8 cellular contexts compared by ENCODE assay signal in genomic region chr6:145929037-145929633, GRCh38. TPM values are rescaled to one million over a fixed set of nuclear protein-coding genes. Genes with fewer than 3 reads are reported as not detected.
DNase-seq lines count a peak whose midpoint lies in the region; ATAC-seq, FAIRE-seq and TF ChIP-seq lines count a peak whose summit lies in the region.

No MANE protein-coding gene starts in this region.

- no peaks in the 10 kb centered on the region for H3K27me3 Mint-ChIP-seq in activated T-cell treated with anti-CD3 and anti-CD28 coated beads, Interleukin-2, amount 50 U/mL, for 72 hours (ENCODE audit: low read depth)
- H3K27me3 Mint-ChIP-seq in activated CD8-positive, alpha-beta memory T cell treated with anti-CD3 and anti-CD28 coated beads, Interleukin-2, amount 10 ng/mL, durations not matched to agents 7 days and 5 days, result no peaks in the 10 kb centered on the region

- H3K4me1 Mint-ChIP-seq in activated T-cell treated with anti-CD3 and anti-CD28 coated beads, Interleukin-2, amount 50 U/mL, for 72 hours (ENCODE audit: low read depth), result no peaks in the 10 kb centered on the region
- no peaks in the 10 kb centered on the region for H3K4me1 Mint-ChIP-seq in activated CD8-positive, alpha-beta memory T cell treated with anti-CD3 and anti-CD28 coated beads, Interleukin-2, amount 10 ng/mL, durations not matched to agents 7 days and 5 days

- intact Hi-C loops in breast epithelium (cut with DNase I; ENCODE audit: low total_unique reads) (no loop called here), lower lobe of right lung (cut with DNase I) (no loop called here)

- no peak overlapping the region for H3K4me3 ChIP-seq in AG04450 (ENCODE audit: low read depth, low read length)
- no peak overlapping the region for H3K4me3 ChIP-seq in breast epithelium
- H3K4me3 ChIP-seq in lower lobe of right lung, result no peak overlapping the region

- FAIRE-seq in GM12892 (lab: Jason Lieb, UNC), result peak; percentile 68

- H3K27ac Mint-ChIP-seq in activated T-cell treated with anti-CD3 and anti-CD28 coated beads, Interleukin-2, amount 50 U/mL, for 72 hours, result no peak overlapping the region
- H3K27ac Mint-ChIP-seq in activated CD8-positive, alpha-beta memory T cell treated with anti-CD3 and anti-CD28 coated beads, Interleukin-2, amount 10 ng/mL, durations not matched to agents 7 days and 5 days, result no peak overlapping the region

- no peak for ATAC-seq in lower lobe of right lung
- ATAC-seq in activated T-cell treated with anti-CD3 and anti-CD28 coated beads, Interleukin-2, amount 50 U/mL, for 72 hours (replicated peaks in 1 of 2), result no peak
- ATAC-seq in activated CD8-positive, alpha-beta memory T cell treated with anti-CD3 and anti-CD28 coated beads, Interleukin-2, amount 10 ng/mL, durations not matched to agents 7 days and 5 days, result no peak

- DNase-seq in AG04450 (ENCODE audit: low read depth, low spot score) (peak; percentile 13), GM12892 (ENCODE audit: insufficient read length) (no peak), NCI-H2196 (lab: John Stamatoyannopoulos, UW; ENCODE audit: unreplicated experiment) (peak; percentile 36), breast epithelium (ENCODE audit: low spot score in 2 of 2) (no peak), lower lobe of right lung (no peak), GF-D8 (lab: John Stamatoyannopoulos, UW) (no peak)
- DNase-seq in activated T-cell treated with anti-CD3 and anti-CD28 coated beads, Interleukin-2, amount 50 U/mL, for 72 hours, result no peak
- DNase-seq in activated CD8-positive, alpha-beta memory T cell treated with anti-CD3 and anti-CD28 coated beads, Interleukin-2, amount 10 ng/mL, durations not matched to agents 7 days and 5 days, result no peak

- H3K36me3 ChIP-seq in breast epithelium (peaks cover 6% of the 10 kb centered on the region), lower lobe of right lung (peaks cover 69% of the 10 kb centered on the region)

- POLR2A ChIA-PET in AG04450 (lab: Yijun Ruan, JAX), result no interaction called here

- H3K9me3 ChIP-seq in AG04450 (ENCODE audit: control insufficient read depth, insufficient read depth, low read length) (no peaks in the 10 kb centered on the region), breast epithelium (no peaks in the 10 kb centered on the region), lower lobe of right lung (no peaks in the 10 kb centered on the region)

- CTCF ChIA-PET in AG04450 (lab: Charles Lee), result interaction anchor here (0.6 to 3.3 kb wide), 30 partner anchors 9 to 774 kb away, joined by 3 to 32 read pairs (median 4); partner anchors contain the start of genes EPM2A and GRM1
- CTCF ChIA-PET in activated CD8-positive, alpha-beta memory T cell treated with anti-CD3 and anti-CD28 coated beads, Interleukin-2, amount 10 ng/mL, durations not matched to agents 7 days and 5 days (lab: Charles Lee), result interaction anchor here (1.0 to 2.3 kb wide), 9 partner anchors 9 to 194 kb away, joined by 3 to 9 read pairs (median 3); partner anchors contain the start of genes FBXO30 and SHPRH

- peak; percentile 73 for TF ChIP-seq CTCF in AG04450 (IDR thresholded peaks at IDR 0.05; ENCODE audit: low read depth, low read length)
- peak; percentile 17 to 62 (median 45) for TF ChIP-seq CTCF in breast epithelium (IDR thresholded peaks at IDR 0.05)
- TF ChIP-seq CTCF in lower lobe of right lung (IDR thresholded peaks at IDR 0.05), result peak; percentile 62

- TF ChIP-seq POLR2A in GM12892 (IDR thresholded peaks at IDR 0.05; ENCODE audit: low read depth, low read length), result no peak
- no peak for TF ChIP-seq POLR2A in breast epithelium (IDR thresholded peaks at IDR 0.05)

- H3K27me3 ChIP-seq in AG04450 (ENCODE audit: control insufficient read depth, insufficient read depth, low read length) (no peaks in the 10 kb centered on the region), breast epithelium (no peaks in the 10 kb centered on the region), lower lobe of right lung (ENCODE audit: low read depth) (no peaks in the 10 kb centered on the region)

- H3K27ac ChIP-seq in AG04450 (ENCODE audit: low read depth, low read length) (no peak overlapping the region), breast epithelium (no peak overlapping the region), lower lobe of right lung (no peak overlapping the region)

- H3K4me1 ChIP-seq in breast epithelium (no peaks in the 10 kb centered on the region), lower lobe of right lung (no peaks in the 10 kb centered on the region)

- H3K4me3 Mint-ChIP-seq in activated T-cell treated with anti-CD3 and anti-CD28 coated beads, Interleukin-2, amount 50 U/mL, for 72 hours, result no peak overlapping the region
- H3K4me3 Mint-ChIP-seq in activated CD8-positive, alpha-beta memory T cell treated with anti-CD3 and anti-CD28 coated beads, Interleukin-2, amount 10 ng/mL, durations not matched to agents 7 days and 5 days, result no peak overlapping the region

- peaks cover 0 to 11% of the 10 kb centered on the region in 2 donors for H3K36me3 Mint-ChIP-seq in activated T-cell treated with anti-CD3 and anti-CD28 coated beads, Interleukin-2, amount 50 U/mL, for 72 hours (ENCODE audit: insufficient read depth in 2 of 2)
- H3K36me3 Mint-ChIP-seq in activated CD8-positive, alpha-beta memory T cell treated with anti-CD3 and anti-CD28 coated beads, Interleukin-2, amount 10 ng/mL, durations not matched to agents 7 days and 5 days, result peaks cover 8% of the 10 kb centered on the region

- no peaks in the 10 kb centered on the region for H3K9me3 Mint-ChIP-seq in activated T-cell treated with anti-CD3 and anti-CD28 coated beads, Interleukin-2, amount 50 U/mL, for 72 hours
- H3K9me3 Mint-ChIP-seq in activated CD8-positive, alpha-beta memory T cell treated with anti-CD3 and anti-CD28 coated beads, Interleukin-2, amount 10 ng/mL, durations not matched to agents 7 days and 5 days (ENCODE audit: low read depth), result no peaks in the 10 kb centered on the region

RNA-seq across cellular contexts. Expression of gene SHPRH, which starts 35.0 kb away (rescaled TPM):
- 6.8 and 10.0 TPM in 2 replicates for polyA plus RNA-seq in AG04450 (2011; rRNA removed)
- polyA minus RNA-seq in AG04450 (2011; rRNA and poly(A)+ RNA removed), result 18.8 and 34.4 TPM in 2 replicates
- polyA plus RNA-seq in GM12892 (2012; ENCODE audit: missing spikeins), result 8.4 TPM
- total RNA-seq in breast epithelium, result 10 to 100 TPM; 30.6 to 78.9 (median 62.3) TPM
- total RNA-seq in lower lobe of right lung, result 18.8 TPM
- 10 to 100 TPM; 13.8 to 14.5 TPM for total RNA-seq in activated T-cell treated with anti-CD3 and anti-CD28 coated beads, Interleukin-2, amount 50 U/mL, for 72 hours
- 10 to 100 TPM; 15.2 to 17.8 TPM for total RNA-seq in activated CD8-positive, alpha-beta memory T cell treated with anti-CD3 and anti-CD28 coated beads, Interleukin-2, amount 10 ng/mL, durations not matched to agents 7 days and 5 days

Comparison
In these comparisons a context has a peak if more than half of its experiments do, and no peak if none do; other contexts are left out.
1. DNase-seq: peak in AG04450 (single experiment) and NCI-H2196 (single experiment); none in GM12892 (single experiment), breast epithelium (0 of 2), lower lobe of right lung (single experiment), activated T-cell treated with anti-CD3 and anti-CD28 coated beads, Interleukin-2, amount 50 U/mL, for 72 hours (0 of 2), GF-D8 (single experiment) and activated CD8-positive, alpha-beta memory T cell treated with anti-CD3 and anti-CD28 coated beads, Interleukin-2, amount 10 ng/mL, durations not matched to agents 7 days and 5 days (single experiment).
2. Peak in every context shown above with its lines, with median percentiles within 50 percentile points of each other: CTCF ChIP-seq.